4 cellular contexts compared by ENCODE assay signal in the genomic region with DNA sequence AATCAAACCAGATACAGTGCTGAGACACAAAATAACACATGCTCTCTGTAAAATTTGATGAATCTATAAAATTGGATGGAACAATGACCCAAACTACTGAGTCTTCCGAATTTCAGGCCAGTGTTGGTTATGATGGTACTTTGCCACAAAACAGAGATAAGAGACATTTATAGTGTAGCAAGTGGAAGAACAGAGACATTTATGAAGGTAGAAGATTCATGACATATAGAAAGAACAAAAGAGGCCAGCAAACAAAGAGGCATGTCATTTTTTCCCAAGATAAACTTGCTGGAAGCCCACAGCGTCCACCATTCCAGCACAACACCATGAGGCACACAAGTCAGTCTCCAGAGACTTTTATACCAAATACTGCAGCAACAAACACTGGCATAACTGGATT. TPM values are rescaled to one million over a fixed set of nuclear protein-coding genes. Genes with fewer than 3 reads are reported as not detected.
"Had no signal": no experiment of that assay in that cellular context is flagged by ENCODE, and none has a peak within 500 bp of the region (broad histone marks: within the 10 kb centered on the region; RNA-seq: fewer than 3 reads in every experiment).

No MANE protein-coding gene starts in this region.

- H3K4me3 ChIP-seq: GM12878 had no signal

- DNase-seq: GDM1, GF-D8 had no signal

RNA-seq across cellular contexts. Expression of a gene that starts 17.3 kb away (rescaled TPM):
- total RNA-seq: G401, GM12878 had no signal
- polyA plus RNA-seq: GM12878 had no signal
